In genomic region chr4:128228778-128229457, GRCh38 we compare ENCODE assay signal across 15 cellular contexts. TPM values are rescaled to one million over a fixed set of nuclear protein-coding genes. Genes with fewer than 3 reads are reported as not detected.
DNase-seq lines count a peak whose midpoint lies in the region; ATAC-seq and TF ChIP-seq lines count a peak whose summit lies in the region.
"Had no signal": no experiment of that assay in that cellular context is flagged by ENCODE, and none has a peak within 500 bp of the region (broad histone marks: within the 10 kb centered on the region; RNA-seq: fewer than 3 reads in every experiment).

No MANE protein-coding gene starts in this region.

- no peak overlapping the region for H3K4me3 Mint-ChIP-seq in mesothelial cell of epicardium
- H3K4me3 Mint-ChIP-seq in CD8-positive, alpha-beta T cell = no peak overlapping the region
- H3K4me3 Mint-ChIP-seq: dendritic cell treated with granulocyte-macrophage colony-stimulating factor and Interleukin-4, amounts not matched to agents 40 ng/mL and 50 ng/mL, for 4 days; stimulated activated naive CD8-positive, alpha-beta T cell treated with anti-CD3 and anti-CD28 coated beads, Interleukin-15, amount 100 ng/mL, for 72 hours had no signal

- POLR2A ChIA-PET in CD8-positive, alpha-beta T cell (lab: Charles Lee) = no interaction called here

- no peaks in the 10 kb centered on the region for H3K27me3 Mint-ChIP-seq in mesothelial cell of epicardium (ENCODE audit: low read depth)
- H3K27me3 Mint-ChIP-seq in CD8-positive, alpha-beta T cell (ENCODE audit: low read depth) = peaks cover 2% of the 10 kb centered on the region
- H3K27me3 Mint-ChIP-seq: dendritic cell treated with granulocyte-macrophage colony-stimulating factor and Interleukin-4, amounts not matched to agents 40 ng/mL and 50 ng/mL, for 4 days; stimulated activated naive CD8-positive, alpha-beta T cell treated with anti-CD3 and anti-CD28 coated beads, Interleukin-15, amount 100 ng/mL, for 72 hours had no signal

- no peaks in the 10 kb centered on the region for H3K9me3 ChIP-seq in CD8-positive, alpha-beta T cell (ENCODE audit: low read length)
- H3K9me3 ChIP-seq: MG63 had no signal

- H3K36me3 ChIP-seq in CD8-positive, alpha-beta T cell (ENCODE audit: insufficient read depth, low read length) = no peaks in the 10 kb centered on the region
- H3K36me3 ChIP-seq: MG63 had no signal

- H3K27ac ChIP-seq in CD8-positive, alpha-beta T cell (ENCODE audit: low read depth, low read length) = no peak overlapping the region

- H3K4me1 ChIP-seq in CD8-positive, alpha-beta T cell (ENCODE audit: insufficient read depth, low read length) = no peaks in the 10 kb centered on the region

- H3K27me3 ChIP-seq in CD8-positive, alpha-beta T cell (ENCODE audit: insufficient read depth, low read length) = no peaks in the 10 kb centered on the region
- H3K27me3 ChIP-seq: MG63 had no signal

- peak; percentile 71 for DNase-seq in DMS53 (lab: John Stamatoyannopoulos, UW)
- DNase-seq in NCI-H1694 treated with DMSO at 0.1 percent for 48 hours (lab: John Stamatoyannopoulos, UW) = peak; percentile 31
- DNase-seq in astrocyte of the spinal cord (ENCODE audit: low read depth, low spot score) = peak; percentile 59
- DNase-seq in mesothelial cell of epicardium (ENCODE audit: low spot score in 2 of 2, unreplicated experiment in 2 of 2) = no peak
- DNase-seq in CD8-positive, alpha-beta T cell = no peak
- no peak for DNase-seq in HPDE6-E6E7 (ENCODE audit: extremely low spot score)
- DNase-seq: activated CD4-positive, alpha-beta T cell treated with anti-CD3 and anti-CD28 coated beads, Interleukin-2, amount 50 U/mL, for 4 hours; activated gamma-delta T cell; left colon; MG63; occipital lobe; stimulated activated naive CD8-positive, alpha-beta T cell treated with anti-CD3 and anti-CD28 coated beads, Interleukin-15, amount 100 ng/mL, for 72 hours had no signal

- intact Hi-C loops in CD8-positive, alpha-beta T cell (cut with DNase I, micrococcal nuclease) = no loop called here

- in situ Hi-C loops in astrocyte of the spinal cord (cut with HindIII; ENCODE audit: low sequenced_read_pairs) = no loop called here

- peak overlapping the region; percentile 89 for H3K27ac Mint-ChIP-seq in mesothelial cell of epicardium
- H3K27ac Mint-ChIP-seq in CD8-positive, alpha-beta T cell = no peak overlapping the region
- H3K27ac Mint-ChIP-seq: dendritic cell treated with granulocyte-macrophage colony-stimulating factor and Interleukin-4, amounts not matched to agents 40 ng/mL and 50 ng/mL, for 4 days had no signal

- no peaks in the 10 kb centered on the region for H3K36me3 Mint-ChIP-seq in mesothelial cell of epicardium
- H3K36me3 Mint-ChIP-seq in CD8-positive, alpha-beta T cell = no peaks in the 10 kb centered on the region

- TF ChIP-seq CTCF in astrocyte of the spinal cord (IDR thresholded peaks at IDR 0.05; ENCODE audit: low read depth, low read length) (no peak), mesothelial cell of epicardium (IDR thresholded peaks at IDR 0.05; ENCODE audit: unreplicated experiment) (no peak)
- TF ChIP-seq CTCF in CD8-positive, alpha-beta T cell (IDR thresholded peaks at IDR 0.05) = no peak

- peaks cover 16% of the 10 kb centered on the region for H3K9me3 Mint-ChIP-seq in mesothelial cell of epicardium
- no peaks in the 10 kb centered on the region for H3K9me3 Mint-ChIP-seq in CD8-positive, alpha-beta T cell
- H3K9me3 Mint-ChIP-seq: dendritic cell treated with granulocyte-macrophage colony-stimulating factor and Interleukin-4, amounts not matched to agents 40 ng/mL and 50 ng/mL, for 4 days; stimulated activated naive CD8-positive, alpha-beta T cell treated with anti-CD3 and anti-CD28 coated beads, Interleukin-15, amount 100 ng/mL, for 72 hours had no signal

- CTCF ChIA-PET in CD8-positive, alpha-beta T cell (lab: Charles Lee) = no interaction called here

- H3K4me1 Mint-ChIP-seq in mesothelial cell of epicardium = peaks cover 35% of the 10 kb centered on the region
- no peaks in the 10 kb centered on the region for H3K4me1 Mint-ChIP-seq in CD8-positive, alpha-beta T cell (ENCODE audit: low read depth)
- H3K4me1 Mint-ChIP-seq: stimulated activated naive CD8-positive, alpha-beta T cell treated with anti-CD3 and anti-CD28 coated beads, Interleukin-15, amount 100 ng/mL, for 72 hours had no signal

- ATAC-seq in GM19463 (IDR thresholded peaks at IDR 0.05; ENCODE audit: unreplicated experiment) (no peak), GM21723 (IDR thresholded peaks at IDR 0.05; ENCODE audit: unreplicated experiment) (no peak)
- no peak for ATAC-seq in CD8-positive, alpha-beta T cell
- ATAC-seq: left colon; stimulated activated naive CD8-positive, alpha-beta T cell treated with anti-CD3 and anti-CD28 coated beads, Interleukin-15, amount 100 ng/mL, for 72 hours had no signal

- H3K4me3 ChIP-seq in astrocyte of the spinal cord (ENCODE audit: low read depth, low read length) = no peak overlapping the region
- H3K4me3 ChIP-seq in CD8-positive, alpha-beta T cell (ENCODE audit: low read depth, low read length) = no peak overlapping the region
- H3K4me3 ChIP-seq: MG63 had no signal

RNA-seq across cellular contexts. Expression of gene PGRMC2, which starts 58.7 kb away (rescaled TPM):
- total RNA-seq in mesothelial cell of epicardium = 57.2 to 63.9 TPM (median 62.9 TPM) in 3 replicates
- total RNA-seq in CD8-positive, alpha-beta T cell = 100 to 1,000 TPM; 167 to 183 TPM

Comparison
In these comparisons a context has a peak if more than half of its experiments do, and no peak if none do; other contexts are left out.
1. DNase-seq: peak in DMS53 (single experiment), NCI-H1694 treated with DMSO at 0.1 percent for 48 hours (single experiment) and astrocyte of the spinal cord (single experiment); none in mesothelial cell of epicardium (0 of 2), CD8-positive, alpha-beta T cell (0 of 7) and HPDE6-E6E7 (single experiment).